24 cellular contexts compared by ENCODE assay signal in genomic region chr5:180437336-180437735, GRCh38.
"Had no signal": no experiment of that assay in that cellular context is flagged by ENCODE, and none has a peak within 500 bp of the region (broad histone marks: within the 10 kb centered on the region; RNA-seq: fewer than 3 reads in every experiment).

No MANE protein-coding gene starts in this region.

- H3K27me3 ChIP-seq: colonic mucosa had no signal

- FAIRE-seq: endometrium, islet of Langerhans, keratinocyte had no signal

- ATAC-seq: effector memory CD8-positive, alpha-beta T cell; esophagus mucosa; gastrocnemius medialis; heart right ventricle; left cardiac atrium; lower lobe of right lung had no signal

- H3K9me3 Mint-ChIP-seq: dendritic cell treated with granulocyte-macrophage colony-stimulating factor and Interleukin-4, amounts not matched to agents 40 ng/mL and 50 ng/mL, for 4 days; effector memory CD8-positive, alpha-beta T cell had no signal

- H3K4me1 ChIP-seq: colonic mucosa, gastrocnemius medialis, heart right ventricle, left ventricle myocardium inferior, lower lobe of right lung had no signal

- H3K27ac Mint-ChIP-seq: dendritic cell treated with granulocyte-macrophage colony-stimulating factor and Interleukin-4, amounts not matched to agents 40 ng/mL and 50 ng/mL, for 4 days; effector memory CD8-positive, alpha-beta T cell; endodermal cell had no signal

- H3K4me3 Mint-ChIP-seq: dendritic cell treated with granulocyte-macrophage colony-stimulating factor and Interleukin-4, amounts not matched to agents 40 ng/mL and 50 ng/mL, for 4 days; effector memory CD8-positive, alpha-beta T cell; endodermal cell had no signal

- DNase-seq: colonic mucosa; cortex of kidney; effector CD8-positive, alpha-beta T cell; effector memory CD8-positive, alpha-beta T cell; endodermal cell; erythroblast; esophagus squamous epithelium; foreskin fibroblast; foreskin melanocyte; gastrocnemius medialis; glutamatergic neuron; heart right ventricle; hippocampal formation; left cardiac atrium; left ventricle myocardium inferior; lower lobe of right lung; mesenchymal stem cell; midbrain had no signal

- H3K36me3 ChIP-seq: colonic mucosa, esophagus squamous epithelium, gastrocnemius medialis, heart right ventricle, left ventricle myocardium inferior, lower lobe of right lung had no signal

- H3K9me3 ChIP-seq: colonic mucosa, esophagus squamous epithelium, gastrocnemius medialis, lower lobe of right lung had no signal

- H3K27ac ChIP-seq: colonic mucosa, epithelial cell of prostate, esophagus squamous epithelium, gastrocnemius medialis, heart right ventricle, left ventricle myocardium inferior, lower lobe of right lung had no signal

- H3K4me3 ChIP-seq: colonic mucosa, esophagus squamous epithelium, gastrocnemius medialis, heart right ventricle, left ventricle myocardium inferior, lower lobe of right lung had no signal

- H3K4me1 Mint-ChIP-seq: endodermal cell had no signal
